In genomic region chr5:15914603-15915002, GRCh38 we compare ENCODE assay signal across 18 cellular contexts.
DNase-seq lines count a peak whose midpoint lies in the region; TF ChIP-seq lines count a peak whose summit lies in the region.
"Had no signal": no experiment of that assay in that cellular context is flagged by ENCODE, and none has a peak within 500 bp of the region (broad histone marks: within the 10 kb centered on the region; RNA-seq: fewer than 3 reads in every experiment).

No MANE protein-coding gene starts in this region.

- intact Hi-C loops in tibial artery (cut with DNase I; ENCODE audit: low total_unique reads) = no loop called here

- H2BK120ac ChIP-seq in mesenchymal stem cell (ENCODE audit: low read depth, low read length) (no peak overlapping the region), trophoblast cell (ENCODE audit: insufficient read depth, low read length, poor library complexity) (no peak overlapping the region)

- peaks cover 21% of the 10 kb centered on the region for H3K79me1 ChIP-seq in mesenchymal stem cell (replicated peaks; ENCODE audit: low read length, poor library complexity, severe bottlenecking)
- no peaks in the 10 kb centered on the region for H3K79me1 ChIP-seq in trophoblast cell (ENCODE audit: low read length)

- no peak overlapping the region for H3K4ac ChIP-seq in mesenchymal stem cell (ENCODE audit: low read depth in 1 of 2, low read length in 2 of 2)
- no peak overlapping the region for H3K4ac ChIP-seq in trophoblast cell (ENCODE audit: low read depth, low read length)

- H4K8ac ChIP-seq in mesenchymal stem cell (ENCODE audit: low read length) (no peak overlapping the region), trophoblast cell (ENCODE audit: low read depth, low read length) (no peak overlapping the region)

- no peaks in the 10 kb centered on the region for H3K4me1 ChIP-seq in mesenchymal stem cell (ENCODE audit: control insufficient read depth, insufficient read depth, low read depth, low read length)
- no peaks in the 10 kb centered on the region for H3K4me1 ChIP-seq in trophoblast cell (ENCODE audit: control insufficient read depth in 1 of 2, insufficient read depth in 2 of 2, low read length in 2 of 2)
- peaks cover 0 to 7% (median 0%) of the 10 kb centered on the region in 4 donors for H3K4me1 ChIP-seq in tibial artery
- H3K4me1 ChIP-seq: gastrocnemius medialis had no signal

- H3K4me2 ChIP-seq in mesenchymal stem cell (ENCODE audit: low read length, poor library complexity, severe bottlenecking) (no peak overlapping the region), trophoblast cell (ENCODE audit: low read length) (no peak overlapping the region)

- H3K23ac ChIP-seq in mesenchymal stem cell (ENCODE audit: low read length in 2 of 2) (no peak overlapping the region), trophoblast cell (ENCODE audit: low read length) (no peak overlapping the region)

- H2BK5ac ChIP-seq in mesenchymal stem cell (ENCODE audit: low read depth, low read length, poor library complexity, severe bottlenecking) (no peak overlapping the region), trophoblast cell (ENCODE audit: low read depth, low read length, poor library complexity) (no peak overlapping the region)

- H2BK15ac ChIP-seq in mesenchymal stem cell (ENCODE audit: low read depth, poor library complexity, severe bottlenecking) = no peak overlapping the region

- H3K14ac ChIP-seq in mesenchymal stem cell (ENCODE audit: low read length in 2 of 2) (no peak overlapping the region), trophoblast cell (ENCODE audit: low read length) (no peak overlapping the region)

- H4K91ac ChIP-seq in mesenchymal stem cell (ENCODE audit: low read length) = no peak overlapping the region
- no peak overlapping the region for H4K91ac ChIP-seq in trophoblast cell (ENCODE audit: low read depth, low read length)

- H3K36me3 ChIP-seq in mesenchymal stem cell (ENCODE audit: control insufficient read depth in 1 of 2, insufficient read depth in 2 of 2, low read depth in 1 of 2, low read length in 2 of 2) (no peaks in the 10 kb centered on the region), trophoblast cell (ENCODE audit: control insufficient read depth in 1 of 2, insufficient read depth in 2 of 2, low read length in 2 of 2) (no peaks in the 10 kb centered on the region), tibial artery (no peaks in the 10 kb centered on the region)
- H3K36me3 ChIP-seq: gastrocnemius medialis, vagina had no signal

- peak; percentile 63 for DNase-seq in AG10803 (ENCODE audit: low read depth)
- DNase-seq in M059J (ENCODE audit: low read depth) = peak; percentile 13
- DNase-seq in fibroblast of peridontal ligament (ENCODE audit: extremely low read depth) = peak; percentile 66
- no peak for DNase-seq in mesenchymal stem cell
- no peak for DNase-seq in trophoblast cell
- no peak for DNase-seq in T-helper 2 cell
- DNase-seq in tibial artery = no peak
- no peak for DNase-seq in NCI-H524 treated with DMSO at 0.1 percent for 48 hours (lab: John Stamatoyannopoulos, UW)
- DNase-seq: activated CD8-positive, alpha-beta T cell treated with anti-CD3 and anti-CD28 coated beads for 36 hours; activated naive CD8-positive, alpha-beta T cell treated with anti-CD3 and anti-CD28 coated beads for 36 hours; activated T-cell treated with anti-CD3 and anti-CD28 coated beads, Interleukin-2, amount 50 U/mL, for 72 hours; Calu3; gastrocnemius medialis; H9; NCI-H748 treated with DMSO at 0.1 percent for 48 hours; nephron progenitor cell; stimulated activated naive CD8-positive, alpha-beta T cell treated with anti-CD3 and anti-CD28 coated beads, Interleukin-15, Interleukin-2, amounts not matched to agents 100 U/mL and 50 U/mL, for 24 hours had no signal

- no peak overlapping the region for H2AFZ ChIP-seq in mesenchymal stem cell (ENCODE audit: low read depth, low read length)
- no peak overlapping the region for H2AFZ ChIP-seq in trophoblast cell (ENCODE audit: insufficient read depth, low read length, poor library complexity)

- H2AK5ac ChIP-seq in mesenchymal stem cell (ENCODE audit: low read length, severe bottlenecking) (no peak overlapping the region), trophoblast cell (ENCODE audit: low read length) (no peak overlapping the region)

- H4K12ac ChIP-seq in trophoblast cell (ENCODE audit: low read depth, low read length) = no peak overlapping the region

- no peaks in the 10 kb centered on the region for H3K27me3 ChIP-seq in mesenchymal stem cell (ENCODE audit: control insufficient read depth in 1 of 2, insufficient read depth in 1 of 2, low read length in 2 of 2)
- H3K27me3 ChIP-seq in trophoblast cell (ENCODE audit: insufficient read depth, low read length) = no peaks in the 10 kb centered on the region
- H3K27me3 ChIP-seq in tibial artery = no peaks in the 10 kb centered on the region
- H3K27me3 ChIP-seq: gastrocnemius medialis, vagina had no signal

- H3K9me3 ChIP-seq in mesenchymal stem cell (ENCODE audit: control insufficient read depth, low read length) = no peaks in the 10 kb centered on the region
- no peaks in the 10 kb centered on the region for H3K9me3 ChIP-seq in trophoblast cell (ENCODE audit: insufficient read depth, low read depth, low read length)
- H3K9me3 ChIP-seq in tibial artery = no peaks in the 10 kb centered on the region
- H3K9me3 ChIP-seq: gastrocnemius medialis, vagina had no signal

- H3K4me3 ChIP-seq in AG10803 (ENCODE audit: low read length) = peak overlapping the region; percentile 44
- H3K4me3 ChIP-seq in mesenchymal stem cell (ENCODE audit: insufficient read depth in 1 of 2, low read depth in 1 of 2, low read length in 2 of 2) = peak overlapping the region in 1 of 2 experiments; percentile 75
- no peak overlapping the region for H3K4me3 ChIP-seq in trophoblast cell (ENCODE audit: low read depth, low read length)
- no peak overlapping the region for H3K4me3 ChIP-seq in tibial artery
- H3K4me3 ChIP-seq: vagina had no signal

- H3K27ac ChIP-seq in mesenchymal stem cell (ENCODE audit: low read length, poor library complexity, severe bottlenecking) (no peak overlapping the region), trophoblast cell (ENCODE audit: low read depth, low read length) (no peak overlapping the region), tibial artery (no peak overlapping the region)
- H3K27ac ChIP-seq: gastrocnemius medialis, vagina had no signal

- 90% methylated on average over 3 of the region's 3 CpGs for WGBS in mesenchymal stem cell
- WGBS in trophoblast cell (ENCODE audit: extremely low coverage, insufficient coverage, insufficient read length) = no CpG with 5 or more reads among the region's 3 CpGs

- TF ChIP-seq CTCF in AG10803 (conservative IDR thresholded peaks at IDR 0.05; ENCODE audit: low read length) (no peak), tibial artery (IDR thresholded peaks at IDR 0.05) (no peak)

- H3K18ac ChIP-seq in mesenchymal stem cell (ENCODE audit: low read depth in 1 of 2, low read length in 2 of 2) (no peak overlapping the region), trophoblast cell (ENCODE audit: low read length) (no peak overlapping the region)

- no peaks in the 10 kb centered on the region for H3K79me2 ChIP-seq in trophoblast cell (ENCODE audit: control insufficient read depth, insufficient read depth, low read length, poor library complexity)

- H2BK12ac ChIP-seq in mesenchymal stem cell (ENCODE audit: low read length in 2 of 2) (no peak overlapping the region), trophoblast cell (ENCODE audit: low read length) (no peak overlapping the region)

- peak overlapping the region; percentile 86 for H3K9ac ChIP-seq in mesenchymal stem cell (ENCODE audit: low read length)
- H3K9ac ChIP-seq in trophoblast cell (ENCODE audit: low read length) = no peak overlapping the region

Comparison
In these comparisons a context has a peak if more than half of its experiments do, and no peak if none do; other contexts are left out.
1. DNase-seq: peak in AG10803 (single experiment), M059J (single experiment) and fibroblast of peridontal ligament (single experiment); none in mesenchymal stem cell (single experiment), trophoblast cell (0 of 2), T-helper 2 cell (0 of 5), tibial artery (0 of 2) and NCI-H524 treated with DMSO at 0.1 percent for 48 hours (single experiment).